ENCODE assay signal across 8 cellular contexts in the genomic region with DNA sequence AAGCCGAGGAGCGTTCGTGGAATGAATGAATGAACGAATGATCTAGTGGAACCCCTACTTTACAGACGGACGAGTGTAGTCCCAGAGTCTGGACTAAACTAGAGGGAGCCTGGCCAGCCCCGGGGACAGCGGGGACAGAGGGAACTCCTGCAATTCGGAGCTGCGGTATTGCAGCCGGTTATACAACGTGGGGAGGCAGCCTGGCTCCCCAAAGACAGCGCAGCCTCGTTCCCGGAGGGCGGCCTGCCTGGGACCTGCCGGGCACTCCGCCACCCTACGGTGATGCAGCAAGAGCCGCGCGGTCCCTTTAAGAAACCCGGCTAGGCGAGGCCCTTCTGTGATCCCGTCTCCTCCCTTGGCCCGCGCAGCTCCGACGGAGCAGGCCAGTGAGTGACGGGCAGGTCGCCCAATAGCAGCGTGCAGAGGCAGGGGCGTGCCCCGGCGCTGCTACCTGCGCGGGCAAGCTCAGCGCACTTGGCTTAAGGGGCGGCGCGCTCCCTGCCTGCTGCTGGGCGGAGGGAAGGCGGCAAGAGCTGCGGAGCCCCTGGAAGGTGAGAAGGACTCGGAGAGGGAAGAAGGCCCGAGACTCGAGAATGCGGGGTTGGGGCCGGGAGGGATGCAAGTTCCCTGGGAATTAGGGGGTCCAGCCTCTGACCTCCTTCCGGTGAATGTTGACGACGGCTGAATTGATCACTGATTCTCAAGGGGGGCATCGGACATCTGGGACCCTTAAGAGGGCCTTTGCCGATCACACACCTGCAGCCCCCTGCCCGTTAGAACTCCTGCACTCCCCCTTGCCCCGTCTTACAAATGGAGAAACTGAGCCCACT. TPM values are rescaled to one million over a fixed set of nuclear protein-coding genes. Genes with fewer than 3 reads are reported as not detected.
A peak's percentile ranks its signal among the peaks of the same experiment; 100 is the strongest.
DNase-seq lines count a peak whose midpoint lies in the region; ATAC-seq and TF ChIP-seq lines count a peak whose summit lies in the region.

Gene ABCA7, plus strand, starts transcription at position 462 of the 830 bp plus-strand sequence. CDS start 1,255 bp downstream, outside the sequence.

- peak within 1 kb of the TSS; percentile 55 for H3K4me3 ChIP-seq in NB4 (ENCODE audit: low read depth, low read length)
- peak within 1 kb of the TSS; percentile 31 to 55 for H3K4me3 ChIP-seq in gastroesophageal sphincter
- H3K4me3 ChIP-seq in neutrophil (ENCODE audit: low read depth in 1 of 2, low read length in 1 of 2): peak within 1 kb of the TSS; percentile 82 to 98

- H3K27ac ChIP-seq in gastroesophageal sphincter: peak within 1 kb of the TSS in 3 of 4 donors; percentile 70 to 71 (median 71)
- peak within 1 kb of the TSS; percentile 100 for H3K27ac ChIP-seq in neutrophil

- H3K27me3 ChIP-seq in gastroesophageal sphincter (peaks cover 6% of the 10 kb centered on the region), neutrophil (no peaks in the 10 kb centered on the region)

- H3K9me3 ChIP-seq in gastroesophageal sphincter (no peaks in the 10 kb centered on the region), neutrophil (no peaks in the 10 kb centered on the region)

- peak; percentile 98 for DNase-seq in GM03348 (ENCODE audit: low spot score)
- peak; percentile 98 for DNase-seq in HFFc6
- DNase-seq in NB4 (ENCODE audit: low read depth): peak; percentile 95
- DNase-seq in SK-N-DZ (ENCODE audit: low spot score): peak; percentile 97
- peak; percentile 100 for DNase-seq in activated naive CD4-positive, alpha-beta T cell treated with Interleukin-2 at 50 U/mL for 16 hours

- H3K36me3 ChIP-seq in gastroesophageal sphincter (peaks cover 0 to 33% of the 10 kb centered on the region in 2 donors), neutrophil (peaks cover 78% of the 10 kb centered on the region)

- TF ChIP-seq CTCF in HFFc6 (IDR thresholded peaks at IDR 0.05): peak; percentile 9; the same call in 1 of the 2 replicates
- no peak for TF ChIP-seq CTCF in NB4 (IDR thresholded peaks at IDR 0.05; ENCODE audit: low read depth, low read length)
- TF ChIP-seq CTCF in gastroesophageal sphincter (IDR thresholded peaks at IDR 0.05): peak in 1 of 4 experiments; percentile 11
- TF ChIP-seq CTCF in neutrophil (IDR thresholded peaks at IDR 0.05): peak; percentile 42
- no peak for TF ChIP-seq CTCF in subcutaneous adipose tissue (IDR thresholded peaks at IDR 0.05; ENCODE audit: low read depth)

- peak within 1 kb of the TSS; percentile 49 for H3K27ac Mint-ChIP-seq in HFFc6

- TF ChIP-seq POLR2A in NB4 (IDR thresholded peaks at IDR 0.05; ENCODE audit: extremely low read depth, insufficient read length) (no peak), gastroesophageal sphincter (IDR thresholded peaks at IDR 0.05) (peak in 1 of 2 donors; percentile 6)

- H3K4me1 Mint-ChIP-seq in HFFc6 (ENCODE audit: low read depth): peaks cover 36% of the 10 kb centered on the region

- peaks cover 10% of the 10 kb centered on the region for H3K36me3 Mint-ChIP-seq in HFFc6 (ENCODE audit: low read depth)

- ATAC-seq in gastroesophageal sphincter: peak; percentile 96

- peaks cover 32% of the 10 kb centered on the region for H3K27me3 Mint-ChIP-seq in HFFc6 (ENCODE audit: insufficient read depth)

- 0% methylated on average over 2 of the region's 56 CpGs; no CpG with 5 or more reads in 1 of the 2 donors for WGBS in gastroesophageal sphincter (ENCODE audit: low coverage in 1 of 2), 2 donors

- H3K4me1 ChIP-seq in gastroesophageal sphincter (peaks cover 0 to 52% (median 20%) of the 10 kb centered on the region in 3 donors), neutrophil (ENCODE audit: control insufficient read depth in 1 of 2, insufficient read depth in 1 of 2, low read depth in 1 of 2, low read length in 1 of 2) (peaks cover 59 to 66% of the 10 kb centered on the region in 2 experiments)

- no peak for TF ChIP-seq EP300 in gastroesophageal sphincter (IDR thresholded peaks at IDR 0.05)

- H3K4me3 Mint-ChIP-seq in HFFc6: peak within 1 kb of the TSS; percentile 91

- H3K9me3 Mint-ChIP-seq in HFFc6: peaks cover 6% of the 10 kb centered on the region; the same call in 1 of the 2 replicates

RNA-seq across cellular contexts. Expression of gene ABCA7, which starts in this region (rescaled TPM):
- total RNA-seq in HFFc6 (2021; fragmentation: NEBNext Ultra II Directional; extraction: Animal tissue kit (Norgen Biotek cat#: 25700)): 1 to 10 TPM; 4.6 to 8.1 (median 6.6) TPM
- polyA plus RNA-seq in SK-N-DZ (2014; cell fraction: cytosol; rRNA removed): 7.6 and 10.8 TPM in 2 replicates
- 71.2 and 150 TPM in 2 replicates for polyA plus RNA-seq in SK-N-DZ (2014; cell fraction: nucleus; rRNA removed)
- total RNA-seq in gastroesophageal sphincter (10 to 100 TPM in 1 of 4 donors, 1 to 10 TPM in 3; 3.9 to 14.3 (median 6.4) TPM), subcutaneous adipose tissue (10 to 100 TPM in 3 of 4 donors, 1 to 10 TPM in 1; 3.4 to 35.2 (median 12.2) TPM)

Comparison
In these comparisons a context has a peak if more than half of its experiments do, and no peak if none do; other contexts are left out.
1. Peak in every context shown above with its lines: DNase-seq, ATAC-seq, H3K4me3 ChIP-seq and H3K27ac ChIP-seq.
2. CTCF ChIP-seq: peak in HFFc6 (single experiment) and neutrophil (single experiment); none in NB4 (single experiment) and subcutaneous adipose tissue (single experiment).